ENCODE assay signal across 8 cellular contexts in genomic region chr1:155250246-155250632, GRCh38. TPM values are rescaled to one million over a fixed set of nuclear protein-coding genes. Genes with fewer than 3 reads are reported as not detected.
DNase-seq lines count a peak whose midpoint lies in the region; ATAC-seq, FAIRE-seq and TF ChIP-seq lines count a peak whose summit lies in the region.

No MANE protein-coding gene starts in this region.

- 30 to 36% (median 35%) methylated on average over 17 to 28 of the region's 28 CpGs for WGBS in psoas muscle, 3 donors

- no peak overlapping the region for H3K4me3 ChIP-seq in adipocyte (ENCODE audit: low read length)
- peak overlapping the region; percentile 40 for H3K4me3 ChIP-seq in psoas muscle

- H3K9ac ChIP-seq in adipocyte (ENCODE audit: low read length), result peak overlapping the region; percentile 70

- no peaks in the 10 kb centered on the region for H3K9me3 ChIP-seq in adipocyte (ENCODE audit: control insufficient read depth, low read length)
- no peaks in the 10 kb centered on the region for H3K9me3 ChIP-seq in psoas muscle

- DNase-seq in adipocyte (ENCODE audit: low read depth) (no peak), psoas muscle (no peak), superior temporal gyrus (ENCODE audit: extremely low spot score) (no peak), D721Med (ENCODE audit: insufficient read length, low spot score) (no peak)
- no peak for DNase-seq in stimulated activated CD4-positive, alpha-beta T cell treated with anti-CD3 and anti-CD28 coated beads, Interleukin-12 subunit alpha, Interleukin-12 subunit beta, amount 100 ng/mL, for 4 hours

- no peak for FAIRE-seq in D721Med (lab: Jason Lieb, UNC)

- H3K36me3 ChIP-seq in adipocyte (ENCODE audit: control insufficient read depth, insufficient read depth, low read length, severe bottlenecking) (peaks cover 27% of the 10 kb centered on the region), psoas muscle (ENCODE audit: insufficient read depth in 1 of 2, low read depth in 1 of 2) (peaks cover 0 to 23% of the 10 kb centered on the region in 2 donors)

- H3K27ac ChIP-seq in psoas muscle, result no peak overlapping the region

- ATAC-seq in GM18861 (IDR thresholded peaks at IDR 0.05; ENCODE audit: unreplicated experiment), result peak; percentile 10
- ATAC-seq in HG03039 (IDR thresholded peaks at IDR 0.05; ENCODE audit: unreplicated experiment), result peak; percentile 9
- no peak for ATAC-seq in psoas muscle
- no peak for ATAC-seq in HG03095 (IDR thresholded peaks at IDR 0.05; ENCODE audit: unreplicated experiment)

- intact Hi-C loops in psoas muscle (cut with DNase I), result loop anchor here (1.0 to 5.0 kb wide), 4 partner anchors 72 to 342 kb away; partner anchors contain the start of gene RUSC1 (in 1 of the 2)

- TF ChIP-seq CTCF in psoas muscle (IDR thresholded peaks at IDR 0.05) (no peak), D721Med (IDR thresholded peaks at IDR 0.05; ENCODE audit: insufficient read depth, missing control alignments) (no peak)

- peaks cover 23% of the 10 kb centered on the region for H3K4me1 ChIP-seq in adipocyte (ENCODE audit: control insufficient read depth, insufficient read depth, low read length)
- H3K4me1 ChIP-seq in psoas muscle, result peaks cover 15% of the 10 kb centered on the region

- H3K27me3 ChIP-seq in adipocyte (replicated peaks; ENCODE audit: control insufficient read depth, insufficient read depth, low read length) (no peaks in the 10 kb centered on the region), psoas muscle (ENCODE audit: insufficient read depth in 3 of 3, low read length in 2 of 3) (no peaks in the 10 kb centered on the region)

RNA-seq across cellular contexts. Expression of gene ENTREP3, which starts 5.0 kb away (rescaled TPM):
- total RNA-seq in psoas muscle, result 10 to 100 TPM; 20.6 to 28.8 (median 23.8) TPM
- polyA plus RNA-seq in psoas muscle, result 10 to 100 TPM; 17.6 to 61.3 (median 21.2) TPM

RNA-seq across cellular contexts. Expression of gene SCAMP3, which starts 11.9 kb away (rescaled TPM):
- total RNA-seq in psoas muscle, result 10 to 100 TPM; 49.5 to 70.7 (median 57.2) TPM
- polyA plus RNA-seq in psoas muscle, result 100 to 1,000 TPM in 2 of 3 donors, 10 to 100 TPM in 1; 75.0 to 159 (median 108) TPM

RNA-seq across cellular contexts. Expression of gene CLK2, which starts 23.1 kb away (rescaled TPM):
- total RNA-seq in psoas muscle, result 10 to 100 TPM; 11.7 to 28.5 (median 22.7) TPM
- polyA plus RNA-seq in psoas muscle, result 10 to 100 TPM; 15.2 to 20.9 (median 15.3) TPM

RNA-seq across cellular contexts. Expression of gene HCN3, which starts 27.0 kb away (rescaled TPM):
- total RNA-seq in psoas muscle, result under 1 TPM in 3 of 4 donors, not detected in 1; 0.27 to 0.82 (median 0.32) TPM
- polyA plus RNA-seq in psoas muscle, result under 1 TPM; 0.38 to 0.97 (median 0.52) TPM

RNA-seq across cellular contexts. Expression of gene MTX1, which starts 41.7 kb away (rescaled TPM):
- total RNA-seq in psoas muscle, result 10 to 100 TPM in 3 of 4 donors, 1 to 10 TPM in 1; 8.1 to 17.7 (median 14.0) TPM
- 10 to 100 TPM; 25.8 to 47.1 (median 27.4) TPM for polyA plus RNA-seq in psoas muscle

Comparison
In these comparisons a context has a peak if more than half of its experiments do, and no peak if none do; other contexts are left out.
1. ATAC-seq: peak in GM18861 (single experiment) and HG03039 (single experiment); none in psoas muscle (0 of 4) and HG03095 (single experiment).